21 cellular contexts compared by ENCODE assay signal in genomic region chr3:28069438-28069837, GRCh38.
DNase-seq lines count a peak whose midpoint lies in the region; ATAC-seq, FAIRE-seq and TF ChIP-seq lines count a peak whose summit lies in the region.
"Had no signal": no experiment of that assay in that cellular context is flagged by ENCODE, and none has a peak within 500 bp of the region (broad histone marks: within the 10 kb centered on the region; RNA-seq: fewer than 3 reads in every experiment).

No MANE protein-coding gene starts in this region.

- H3K79me1 ChIP-seq in H9 (ENCODE audit: insufficient read depth, low read depth, low read length, poor library complexity, severe bottlenecking): no peaks in the 10 kb centered on the region

- no peaks in the 10 kb centered on the region for H4K20me1 ChIP-seq in H9 (ENCODE audit: control insufficient read depth, insufficient read depth, insufficient read length)
- H4K20me1 ChIP-seq: BLaER1 treated with 17β-estradiol and CSF1 and Interleukin-3, amounts not matched to agents 10 nM and 100 nM had no signal

- H3K14ac ChIP-seq in H9 (ENCODE audit: insufficient read depth, low read length): no peak overlapping the region

- no peaks in the 10 kb centered on the region for H3K79me2 ChIP-seq in H9 (ENCODE audit: insufficient read depth, low read length)

- peaks cover 30 to 36% of the 10 kb centered on the region in 2 experiments for H3K4me1 Mint-ChIP-seq in H9
- H3K4me1 Mint-ChIP-seq: B cell had no signal

- H3K9me3 Mint-ChIP-seq in H9: peaks cover 17 to 20% of the 10 kb centered on the region in 2 experiments

- H2BK12ac ChIP-seq in H9 (ENCODE audit: insufficient read length, low read depth, low read length): no peak overlapping the region

- H2BK120ac ChIP-seq in H9 (ENCODE audit: low read depth, low read length, poor library complexity, severe bottlenecking): no peak overlapping the region

- ATAC-seq in A549: no peak
- no peak for ATAC-seq in GM21576 (IDR thresholded peaks at IDR 0.05; ENCODE audit: unreplicated experiment)
- ATAC-seq in GM18907 (IDR thresholded peaks at IDR 0.05; ENCODE audit: unreplicated experiment): no peak
- ATAC-seq: CD8-positive, alpha-beta T cell had no signal

- POLR2A ChIA-PET in A549 (lab: Yijun Ruan, JAX): no interaction called here

- H3K27ac Mint-ChIP-seq in H9: no peak overlapping the region
- H3K27ac Mint-ChIP-seq: B cell; CD4-positive, alpha-beta T cell; CD8-positive, alpha-beta T cell had no signal

- no peak overlapping the region for H2AFZ ChIP-seq in H9 (ENCODE audit: low read length)

- no peak for TF ChIP-seq CTCF in A549 (IDR thresholded peaks at IDR 0.05)
- TF ChIP-seq CTCF in H9 (conservative IDR thresholded peaks at IDR 0.05): no peak
- no peak for TF ChIP-seq CTCF in bronchial epithelial cell (IDR thresholded peaks at IDR 0.05; ENCODE audit: insufficient read depth, low read length, severe bottlenecking)

- H2BK20ac ChIP-seq in H9 (ENCODE audit: low read depth, low read length, poor library complexity, severe bottlenecking): peak overlapping the region; percentile 90

- H3K4me3 ChIP-seq in A549 (no peak overlapping the region), bronchial epithelial cell (ENCODE audit: low read depth, low read length) (no peak overlapping the region)
- H3K4me3 ChIP-seq: BLaER1 treated with 17β-estradiol and CSF1 and Interleukin-3, amounts not matched to agents 10 nM and 100 nM had no signal

- no peak overlapping the region for H3K56ac ChIP-seq in H9 (ENCODE audit: insufficient read length, low read depth, low read length)

- H4K91ac ChIP-seq in H9 (ENCODE audit: insufficient read length, low read depth, low read length): no peak overlapping the region

- peaks cover 2% of the 10 kb centered on the region; the same call in 1 of the 2 replicates for H3K27me3 Mint-ChIP-seq in H9 (ENCODE audit: low read depth)
- H3K27me3 Mint-ChIP-seq: B cell; CD4-positive, alpha-beta T cell had no signal

- H4K5ac ChIP-seq in H9 (ENCODE audit: insufficient read length, low read depth, low read length): no peak overlapping the region

- H3K18ac ChIP-seq in H9 (ENCODE audit: insufficient read length, low read depth, low read length): no peak overlapping the region

- H2AK5ac ChIP-seq in H9 (ENCODE audit: insufficient read length, low read length): no peak overlapping the region

- H3K27ac ChIP-seq in A549: no peak overlapping the region
- H3K27ac ChIP-seq in H9 (ENCODE audit: insufficient read length, low read depth, low read length): no peak overlapping the region
- H3K27ac ChIP-seq: BLaER1 treated with 17β-estradiol and CSF1 and Interleukin-3, amounts not matched to agents 10 nM and 100 nM; C4-2B had no signal

- H3K36me3 ChIP-seq in bronchial epithelial cell (ENCODE audit: control insufficient read depth, insufficient read depth, low read length): no peaks in the 10 kb centered on the region
- H3K36me3 ChIP-seq: BLaER1 treated with 17β-estradiol and CSF1 and Interleukin-3, amounts not matched to agents 10 nM and 100 nM had no signal

- H3K9ac ChIP-seq in H9 (ENCODE audit: extremely low read depth, insufficient read length, low read length): no peak overlapping the region
- H3K9ac ChIP-seq: BLaER1 treated with 17β-estradiol and CSF1 and Interleukin-3, amounts not matched to agents 10 nM and 100 nM had no signal

- H3K9me3 ChIP-seq in A549 (peaks cover 3% of the 10 kb centered on the region; the same call in 1 of the 3 replicates), H9 (ENCODE audit: control insufficient read depth, low read depth, low read length) (no peaks in the 10 kb centered on the region)
- H3K9me3 ChIP-seq: Caco-2 had no signal

- no peak overlapping the region for H2BK15ac ChIP-seq in H9 (ENCODE audit: low read depth, low read length)

- no peak for TF ChIP-seq EP300 in A549 (IDR thresholded peaks at IDR 0.05)

- CTCF ChIA-PET in A549 (lab: Yijun Ruan, JAX): no interaction called here

- no peaks in the 10 kb centered on the region for H3K4me1 ChIP-seq in A549
- no peaks in the 10 kb centered on the region for H3K4me1 ChIP-seq in H9 (ENCODE audit: insufficient read depth, low read length)
- H3K4me1 ChIP-seq: BLaER1 treated with 17β-estradiol and CSF1 and Interleukin-3, amounts not matched to agents 10 nM and 100 nM; Caco-2 had no signal

- H3K23ac ChIP-seq in H9 (ENCODE audit: insufficient read length, low read depth, low read length): no peak overlapping the region

- peaks cover 4 to 14% (median 6%) of the 10 kb centered on the region in 3 experiments for H3K36me3 Mint-ChIP-seq in H9 (ENCODE audit: insufficient read depth in 1 of 3, low read depth in 3 of 3)
- H3K36me3 Mint-ChIP-seq: CD8-positive, alpha-beta T cell had no signal

- WGBS in A549 (ENCODE audit: missing lambda C conversion rate): 28% methylated on average over 7 of the region's 7 CpGs
- no CpG with 5 or more reads among the region's 7 CpGs for WGBS in H9 (ENCODE audit: extremely low coverage, insufficient read length, low lambda C conversion rate)

- no peak for TF ChIP-seq RAD21 in A549 (conservative IDR thresholded peaks at IDR 0.05 in 1 of 2, IDR thresholded peaks at IDR 0.05 in 1 of 2)

- no peaks in the 10 kb centered on the region for H3K27me3 ChIP-seq in H9 (ENCODE audit: insufficient read depth, low read length)
- H3K27me3 ChIP-seq in bronchial epithelial cell (ENCODE audit: control insufficient read depth, insufficient read depth, low read length): no peaks in the 10 kb centered on the region
- H3K27me3 ChIP-seq: BLaER1 treated with 17β-estradiol and CSF1 and Interleukin-3, amounts not matched to agents 10 nM and 100 nM had no signal

- no peaks in the 10 kb centered on the region for H3K23me2 ChIP-seq in H9 (ENCODE audit: insufficient read length, low read depth, low read length, poor library complexity, severe bottlenecking)

- H4K8ac ChIP-seq in H9 (replicated peaks; ENCODE audit: insufficient read length, low read depth, low read length): no peak overlapping the region

- H3K4ac ChIP-seq in H9 (ENCODE audit: low read depth, low read length): no peak overlapping the region

- DNase-seq in A549 (ENCODE audit: low read depth in 1 of 2, low spot score in 1 of 2) (no peak), H9 (no peak), bronchial epithelial cell (ENCODE audit: low read depth) (no peak), NCI-H2171 (lab: John Stamatoyannopoulos, UW) (no peak)
- DNase-seq: 8988T; AML-193; Caco-2; Calu3; CD4-positive, alpha-beta T cell; CD8-positive, alpha-beta T cell; DMS79 treated with DMSO at 0.1 percent for 48 hours; GF-D8 had no signal

- H3T11ph ChIP-seq in H9 (ENCODE audit: low read length): no peak overlapping the region

- H3K4me3 Mint-ChIP-seq in H9: no peak overlapping the region
- H3K4me3 Mint-ChIP-seq: B cell; CD4-positive, alpha-beta T cell; CD8-positive, alpha-beta T cell had no signal

- no peak for TF ChIP-seq POLR2A in A549 (IDR thresholded peaks at IDR 0.05; ENCODE audit: low read length)

- H3K4me2 ChIP-seq in A549: no peak overlapping the region
- H3K4me2 ChIP-seq in H9 (ENCODE audit: insufficient read depth, insufficient read length, low read length): no peak overlapping the region
- H3K4me2 ChIP-seq: BLaER1 treated with 17β-estradiol and CSF1 and Interleukin-3, amounts not matched to agents 10 nM and 100 nM had no signal

- no peak overlapping the region for H2BK5ac ChIP-seq in H9 (ENCODE audit: insufficient read length, low read length)

- FAIRE-seq in A549 (lab: Jason Lieb, UNC): no peak
- peak; percentile 40 for FAIRE-seq in bronchial epithelial cell (lab: Jason Lieb, UNC)
- FAIRE-seq: A204.1, D721Med, G401.6, GM12891 had no signal

TF ChIP-seq in A549, 52 proteins besides CTCF, POLR2A, EP300 and RAD21:
- TF ChIP-seq PHF8 (IDR thresholded peaks at IDR 0.05; ENCODE audit: borderline replicate concordance, low read depth) (no peak), KDM5A (IDR thresholded peaks at IDR 0.05) (no peak), KDM1A (IDR thresholded peaks at IDR 0.05; ENCODE audit: low read depth) (no peak), CHD2 (IDR thresholded peaks at IDR 0.05; ENCODE audit: low read length, partially characterized antibody) (no peak), MAFK (IDR thresholded peaks at IDR 0.05; ENCODE audit: partially characterized antibody) (peak; percentile 60)
- TF ChIP-seq, protein P1, sequence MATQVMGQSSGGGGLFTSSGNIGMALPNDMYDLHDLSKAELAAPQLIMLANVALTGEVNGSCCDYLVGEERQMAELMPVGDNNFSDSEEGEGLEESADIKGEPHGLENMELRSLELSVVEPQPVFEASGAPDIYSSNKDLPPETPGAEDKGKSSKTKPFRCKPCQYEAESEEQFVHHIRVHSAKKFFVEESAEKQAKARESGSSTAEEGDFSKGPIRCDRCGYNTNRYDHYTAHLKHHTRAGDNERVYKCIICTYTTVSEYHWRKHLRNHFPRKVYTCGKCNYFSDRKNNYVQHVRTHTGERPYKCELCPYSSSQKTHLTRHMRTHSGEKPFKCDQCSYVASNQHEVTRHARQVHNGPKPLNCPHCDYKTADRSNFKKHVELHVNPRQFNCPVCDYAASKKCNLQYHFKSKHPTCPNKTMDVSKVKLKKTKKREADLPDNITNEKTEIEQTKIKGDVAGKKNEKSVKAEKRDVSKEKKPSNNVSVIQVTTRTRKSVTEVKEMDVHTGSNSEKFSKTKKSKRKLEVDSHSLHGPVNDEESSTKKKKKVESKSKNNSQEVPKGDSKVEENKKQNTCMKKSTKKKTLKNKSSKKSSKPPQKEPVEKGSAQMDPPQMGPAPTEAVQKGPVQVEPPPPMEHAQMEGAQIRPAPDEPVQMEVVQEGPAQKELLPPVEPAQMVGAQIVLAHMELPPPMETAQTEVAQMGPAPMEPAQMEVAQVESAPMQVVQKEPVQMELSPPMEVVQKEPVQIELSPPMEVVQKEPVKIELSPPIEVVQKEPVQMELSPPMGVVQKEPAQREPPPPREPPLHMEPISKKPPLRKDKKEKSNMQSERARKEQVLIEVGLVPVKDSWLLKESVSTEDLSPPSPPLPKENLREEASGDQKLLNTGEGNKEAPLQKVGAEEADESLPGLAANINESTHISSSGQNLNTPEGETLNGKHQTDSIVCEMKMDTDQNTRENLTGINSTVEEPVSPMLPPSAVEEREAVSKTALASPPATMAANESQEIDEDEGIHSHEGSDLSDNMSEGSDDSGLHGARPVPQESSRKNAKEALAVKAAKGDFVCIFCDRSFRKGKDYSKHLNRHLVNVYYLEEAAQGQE (IDR thresholded peaks at IDR 0.05): no peak
